9 cellular contexts compared by ENCODE assay signal in the genomic region with DNA sequence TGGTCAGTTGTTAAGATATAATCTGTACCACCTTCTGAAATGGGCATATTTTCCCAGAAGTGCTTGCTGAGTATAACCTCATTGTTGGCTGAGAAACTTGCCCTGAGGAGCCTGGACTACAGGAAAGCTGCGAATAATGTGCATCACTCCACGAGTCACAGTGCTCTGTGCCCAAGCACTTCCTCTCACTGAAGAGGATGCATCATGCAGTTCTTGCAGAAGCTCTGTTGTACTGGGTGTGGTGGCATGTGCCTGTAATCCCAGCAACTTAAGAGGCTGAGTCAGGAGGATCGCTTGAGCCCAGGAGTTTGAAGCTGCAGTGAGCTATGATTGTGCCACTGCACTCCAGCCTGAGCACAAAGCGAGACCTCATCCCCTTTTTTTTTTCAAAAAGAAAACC. TPM values are rescaled to one million over a fixed set of nuclear protein-coding genes. Genes with fewer than 3 reads are reported as not detected.
A peak's percentile ranks its signal among the peaks of the same experiment; 100 is the strongest.
DNase-seq lines count a peak whose midpoint lies in the region; ATAC-seq, FAIRE-seq and TF ChIP-seq lines count a peak whose summit lies in the region.
"Had no signal": no experiment of that assay in that cellular context is flagged by ENCODE, and none has a peak within 500 bp of the region (broad histone marks: within the 10 kb centered on the region; RNA-seq: fewer than 3 reads in every experiment).

No MANE protein-coding gene starts in this region.

- H3K4me2 ChIP-seq in IMR-90 (ENCODE audit: low read depth, low read length): no peak overlapping the region
- no peak overlapping the region for H3K4me2 ChIP-seq in astrocyte (ENCODE audit: low read length)
- no peak overlapping the region for H3K4me2 ChIP-seq in mesendoderm (ENCODE audit: low read length)

- no peaks in the 10 kb centered on the region for H4K20me1 ChIP-seq in IMR-90 (ENCODE audit: insufficient read depth, low read length)
- H4K20me1 ChIP-seq in astrocyte (ENCODE audit: insufficient read depth, low read length): no peaks in the 10 kb centered on the region

- H3K27ac ChIP-seq in IMR-90 (ENCODE audit: insufficient read depth, low read length): no peak overlapping the region
- H3K27ac ChIP-seq in astrocyte (ENCODE audit: low read depth, low read length): no peak overlapping the region
- no peak overlapping the region for H3K27ac ChIP-seq in mesendoderm (ENCODE audit: low read depth, low read length)

- no peaks in the 10 kb centered on the region for H3K79me1 ChIP-seq in IMR-90 (ENCODE audit: low read depth in 1 of 2, low read length in 2 of 2)
- no peaks in the 10 kb centered on the region for H3K79me1 ChIP-seq in mesendoderm (ENCODE audit: low read length)

- H2AK5ac ChIP-seq in IMR-90 (ENCODE audit: low read depth, low read length) (no peak overlapping the region), mesendoderm (ENCODE audit: low read length) (no peak overlapping the region)

- FAIRE-seq in astrocyte (lab: Jason Lieb, UNC): peak; percentile 23

- H3K36me3 ChIP-seq in IMR-90 (ENCODE audit: control insufficient read depth, insufficient read depth, low read length) (0 out of 2 replicates have a peak, but pooled peaks cover 2% of the 10 kb centered on the region), astrocyte (ENCODE audit: insufficient read depth, low read length) (no peaks in the 10 kb centered on the region), mesendoderm (ENCODE audit: control insufficient read depth, insufficient read depth, low read length) (no peaks in the 10 kb centered on the region)

- no peak overlapping the region for H3K18ac ChIP-seq in IMR-90 (ENCODE audit: low read depth, low read length)
- H3K18ac ChIP-seq in mesendoderm (ENCODE audit: low read length): no peak overlapping the region

- no peak overlapping the region for H3K4me3 Mint-ChIP-seq in astrocyte (ENCODE audit: unreplicated experiment)
- H3K4me3 Mint-ChIP-seq in progenitor cell of endocrine pancreas (ENCODE audit: low read depth): no peak overlapping the region

- no peak overlapping the region for H3K14ac ChIP-seq in IMR-90 (replicated peaks; ENCODE audit: low read depth, low read length)

- no peak overlapping the region for H2BK5ac ChIP-seq in IMR-90 (ENCODE audit: low read depth, low read length, poor library complexity, severe bottlenecking)
- H2BK5ac ChIP-seq in mesendoderm (ENCODE audit: low read length): no peak overlapping the region

- TF ChIP-seq POLR2A in IMR-90 (IDR thresholded peaks at IDR 0.05; ENCODE audit: low read depth, low read length): no peak

- no TSS peak for BruUV-seq in IMR-90 (replicated peaks; lab: Mats Ljungman, UMichigan)

- H3K56ac ChIP-seq in IMR-90 (ENCODE audit: extremely low read depth, insufficient read depth, low read length) (no peak overlapping the region), mesendoderm (ENCODE audit: low read length) (no peak overlapping the region)

- H4K8ac ChIP-seq in IMR-90 (ENCODE audit: low read depth in 2 of 2, low read length in 2 of 2) (no peak overlapping the region), mesendoderm (ENCODE audit: low read depth, low read length) (no peak overlapping the region)

- 0 out of 2 replicates have a peak overlapping the region, but pooled peaks have one; percentile 7 for H4K91ac ChIP-seq in IMR-90 (ENCODE audit: insufficient read depth, low read depth, low read length)

- no peak overlapping the region for H2BK120ac ChIP-seq in IMR-90 (ENCODE audit: low read depth, low read length)
- H2BK120ac ChIP-seq in mesendoderm (ENCODE audit: low read depth, low read length): no peak overlapping the region

- TF ChIP-seq CTCF in IMR-90 (conservative IDR thresholded peaks at IDR 0.05; ENCODE audit: low read depth, low read length) (no peak), astrocyte (IDR thresholded peaks at IDR 0.05; ENCODE audit: insufficient read depth, low read depth, low read length) (no peak), progenitor cell of endocrine pancreas (IDR thresholded peaks at IDR 0.05; ENCODE audit: unreplicated experiment) (no peak)

- H3K4me1 Mint-ChIP-seq in astrocyte (ENCODE audit: low read depth, unreplicated experiment) (peaks cover 4% of the 10 kb centered on the region), progenitor cell of endocrine pancreas (ENCODE audit: low read depth) (no peaks in the 10 kb centered on the region)

- no peak overlapping the region for H3K4me3 ChIP-seq in IMR-90 (ENCODE audit: insufficient read depth, low read depth, low read length)
- no peak overlapping the region for H3K4me3 ChIP-seq in astrocyte (ENCODE audit: insufficient read depth, low read depth, low read length)
- H3K4me3 ChIP-seq in mesendoderm (ENCODE audit: low read length): no peak overlapping the region

- ATAC-seq in IMR-90 (ENCODE audit: low read depth): peak; percentile 59

- H3K9me3 Mint-ChIP-seq in astrocyte (ENCODE audit: unreplicated experiment) (no peaks in the 10 kb centered on the region), progenitor cell of endocrine pancreas (ENCODE audit: low read depth) (peaks cover 10% of the 10 kb centered on the region)
- H3K9me3 Mint-ChIP-seq: activated T-helper 2 cell treated with anti-CD3 and anti-CD28 coated beads, Interferon-gamma antibody, Interleukin-2, Interleukin-4, amounts not matched to agents 10 μg/mL and 5 μg/mL and 100 μg/mL, durations not matched to agents 14 hours and 24 hours and 36 hours had no signal

- H3K27ac Mint-ChIP-seq in astrocyte (ENCODE audit: unreplicated experiment): no peak overlapping the region
- no peak overlapping the region for H3K27ac Mint-ChIP-seq in progenitor cell of endocrine pancreas
- H3K27ac Mint-ChIP-seq: activated T-helper 2 cell treated with anti-CD3 and anti-CD28 coated beads, Interferon-gamma antibody, Interleukin-2, Interleukin-4, amounts not matched to agents 10 μg/mL and 5 μg/mL and 100 μg/mL, durations not matched to agents 14 hours and 24 hours and 36 hours had no signal

- H3K4me1 ChIP-seq in IMR-90 (ENCODE audit: control insufficient read depth, insufficient read depth, low read length): no peaks in the 10 kb centered on the region
- H3K4me1 ChIP-seq in astrocyte (ENCODE audit: insufficient read depth, low read length): no peaks in the 10 kb centered on the region
- H3K4me1 ChIP-seq in mesendoderm (ENCODE audit: control insufficient read depth, low read depth, low read length): no peaks in the 10 kb centered on the region

- H2BK20ac ChIP-seq in IMR-90 (ENCODE audit: low read depth, low read length): no peak overlapping the region

- in situ Hi-C loops in IMR-90 (cut with MboI; ENCODE audit: low sequenced_read_pairs): no loop called here

- CTCF ChIA-PET in IMR-90 (lab: Yijun Ruan, JAX): interaction anchor here (0.6 to 0.7 kb wide), 2 partner anchors 18 to 119 kb away, joined by 3 read pairs; no protein-coding TSS in a partner anchor

- no peak overlapping the region for H2AK9ac ChIP-seq in IMR-90 (replicated peaks; ENCODE audit: low read depth, low read length, poor library complexity)

- DNase-seq in COLO829 (ENCODE audit: low spot score): peak; percentile 39
- peak; percentile 71 for DNase-seq in IMR-90
- DNase-seq in astrocyte (ENCODE audit: low read depth): peak; percentile 76
- DNase-seq in mesendoderm: peak; percentile 13
- DNase-seq in progenitor cell of endocrine pancreas (ENCODE audit: low spot score, unreplicated experiment): no peak
- no peak for DNase-seq in pons (ENCODE audit: low spot score)
- no peak for DNase-seq in NCI-H526 treated with DMSO at 0.1 percent for 48 hours (lab: John Stamatoyannopoulos, UW)
- DNase-seq: effector memory CD4-positive, alpha-beta T cell had no signal

- dilution Hi-C loops in IMR-90 (cut with HindIII; ENCODE audit: low sequenced_read_pairs, unreplicated experiment): no loop called here

- H3K9me3 ChIP-seq in IMR-90 (ENCODE audit: control insufficient read depth, insufficient read depth, low read length) (no peaks in the 10 kb centered on the region), astrocyte (ENCODE audit: insufficient read depth, low read depth, low read length) (no peaks in the 10 kb centered on the region)

- H2AFZ ChIP-seq in IMR-90 (replicated peaks; ENCODE audit: low read length, poor library complexity): no peak overlapping the region
- H2AFZ ChIP-seq in astrocyte (ENCODE audit: low read depth, low read length): no peak overlapping the region

- no peak overlapping the region for H3K4ac ChIP-seq in IMR-90 (ENCODE audit: low read depth, low read length)
- H3K4ac ChIP-seq in mesendoderm (ENCODE audit: low read depth, low read length): no peak overlapping the region

- H2BK15ac ChIP-seq in IMR-90 (ENCODE audit: low read depth, low read length) (no peak overlapping the region), mesendoderm (replicated peaks; ENCODE audit: low read depth) (no peak overlapping the region)

- no peaks in the 10 kb centered on the region; the same call in 1 of the 2 replicates for H3K9me1 ChIP-seq in IMR-90 (ENCODE audit: insufficient read depth, low read length)

- H3K9ac ChIP-seq in IMR-90 (ENCODE audit: low read depth, low read length) (no peak overlapping the region), astrocyte (ENCODE audit: low read length) (no peak overlapping the region), mesendoderm (ENCODE audit: low read length) (no peak overlapping the region)

- POLR2A ChIA-PET in IMR-90 (lab: Charles Lee; ENCODE audit: unreplicated experiment): interaction anchor here (0.6 kb wide), 1 partner anchor 25 kb away, joined by 11 read pairs; no protein-coding TSS in a partner anchor

- no peak for TF ChIP-seq RAD21 in IMR-90 (IDR thresholded peaks at IDR 0.05; ENCODE audit: low read length)

- H3K23ac ChIP-seq in IMR-90 (ENCODE audit: low read depth, low read length) (no peak overlapping the region), mesendoderm (ENCODE audit: low read length) (no peak overlapping the region)

- no peak overlapping the region for H4K5ac ChIP-seq in IMR-90 (ENCODE audit: low read depth, low read length)
- H4K5ac ChIP-seq in mesendoderm (ENCODE audit: low read length): no peak overlapping the region

- H3K36me3 Mint-ChIP-seq in astrocyte (ENCODE audit: low read depth, unreplicated experiment) (no peaks in the 10 kb centered on the region), progenitor cell of endocrine pancreas (ENCODE audit: insufficient read depth) (peaks cover 4% of the 10 kb centered on the region)

- intact Hi-C loops in IMR-90 (cut with micrococcal nuclease): no loop called here

- H3K79me2 ChIP-seq in astrocyte (ENCODE audit: insufficient read depth, low read length) (no peaks in the 10 kb centered on the region), mesendoderm (ENCODE audit: control insufficient read depth, insufficient read depth, low read length) (no peaks in the 10 kb centered on the region)

- WGBS in IMR-90 (ENCODE audit: extremely low coverage in 2 of 2, insufficient read length in 1 of 2), 2 experiments: no CpG with 5 or more reads among the region's 4 CpGs
- no CpG with 5 or more reads among the region's 4 CpGs for WGBS in mesendoderm (ENCODE audit: extremely low coverage, insufficient coverage, low lambda C conversion rate)

- H3K27me3 ChIP-seq in IMR-90 (ENCODE audit: control insufficient read depth, insufficient read depth, low read length) (no peaks in the 10 kb centered on the region; the same call in 1 of the 2 replicates), astrocyte (ENCODE audit: insufficient read depth, low read length) (no peaks in the 10 kb centered on the region), mesendoderm (ENCODE audit: insufficient read depth, low read length, poor library complexity) (no peaks in the 10 kb centered on the region)

- H3K27me3 Mint-ChIP-seq in astrocyte (ENCODE audit: low read depth, unreplicated experiment) (no peaks in the 10 kb centered on the region), progenitor cell of endocrine pancreas (no peaks in the 10 kb centered on the region)

RNA-seq across cellular contexts. Expression of gene DOCK11, which starts 56.9 kb away (rescaled TPM):
- total RNA-seq in IMR-90 (2012; rRNA removed) (13.1 and 14.7 TPM in 2 replicates), astrocyte (4.7 and 5.3 TPM in 2 replicates), progenitor cell of endocrine pancreas (5.8 TPM in 2 replicates)
- polyA plus RNA-seq in IMR-90 (2012; rRNA removed): 3.2 and 3.9 TPM in 2 replicates
- polyA plus RNA-seq in IMR-90 (2012; cell fraction: cytosol; rRNA removed): 0.55 and 0.69 TPM in 2 replicates
- 0.35 and 5.0 TPM in 2 replicates for polyA plus RNA-seq in IMR-90 (2012; cell fraction: nucleus; rRNA removed; ENCODE audit: low replicate concordance)
- 1.7 TPM for polyA plus RNA-seq in mesendoderm (2013, experiment 1 of 2)
- 1.5 TPM for polyA plus RNA-seq in mesendoderm (2013, experiment 2 of 2)

Comparison
In these comparisons a context has a peak if more than half of its experiments do, and no peak if none do; other contexts are left out.
1. DNase-seq: peak in COLO829 (single experiment), IMR-90 (single experiment), astrocyte (single experiment) and mesendoderm (single experiment); none in progenitor cell of endocrine pancreas (single experiment), pons (single experiment) and NCI-H526 treated with DMSO at 0.1 percent for 48 hours (single experiment).